ENCODE assay signal across 1 cellular context in genomic region chr3:183265713-183266417, GRCh38.
TF ChIP-seq lines count a peak whose summit lies in the region.

No MANE protein-coding gene starts in this region.

TF ChIP-seq in GM12878, 131 proteins besides CTCF, POLR2A, EP300 and RAD21 (continued from another document):
- TF ChIP-seq, protein P1, sequence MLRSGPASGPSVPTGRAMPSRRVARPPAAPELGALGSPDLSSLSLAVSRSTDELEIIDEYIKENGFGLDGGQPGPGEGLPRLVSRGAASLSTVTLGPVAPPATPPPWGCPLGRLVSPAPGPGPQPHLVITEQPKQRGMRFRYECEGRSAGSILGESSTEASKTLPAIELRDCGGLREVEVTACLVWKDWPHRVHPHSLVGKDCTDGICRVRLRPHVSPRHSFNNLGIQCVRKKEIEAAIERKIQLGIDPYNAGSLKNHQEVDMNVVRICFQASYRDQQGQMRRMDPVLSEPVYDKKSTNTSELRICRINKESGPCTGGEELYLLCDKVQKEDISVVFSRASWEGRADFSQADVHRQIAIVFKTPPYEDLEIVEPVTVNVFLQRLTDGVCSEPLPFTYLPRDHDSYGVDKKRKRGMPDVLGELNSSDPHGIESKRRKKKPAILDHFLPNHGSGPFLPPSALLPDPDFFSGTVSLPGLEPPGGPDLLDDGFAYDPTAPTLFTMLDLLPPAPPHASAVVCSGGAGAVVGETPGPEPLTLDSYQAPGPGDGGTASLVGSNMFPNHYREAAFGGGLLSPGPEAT (IDR thresholded peaks at IDR 0.05; ENCODE audit: low read depth): no peak
- TF ChIP-seq E2F4 (IDR thresholded peaks at IDR 0.05; ENCODE audit: low read depth, low read length) (no peak), CBX5 (IDR thresholded peaks at IDR 0.05; ENCODE audit: low read depth) (no peak), ZZZ3 (IDR thresholded peaks at IDR 0.05; ENCODE audit: control insufficient read depth, insufficient read length, low read depth) (no peak), FOXM1 (IDR thresholded peaks at IDR 0.05; ENCODE audit: low read depth, low read length) (no peak), SMAD5 (IDR thresholded peaks at IDR 0.05; ENCODE audit: low read depth) (no peak), ZNF217 (IDR thresholded peaks at IDR 0.05) (no peak)
